Comparison of ENCODE assay signal across 8 cellular contexts in genomic region chr1:219385786-219386427, GRCh38.
DNase-seq lines count a peak whose midpoint lies in the region; ATAC-seq and TF ChIP-seq lines count a peak whose summit lies in the region.

No MANE protein-coding gene starts in this region.

- H3K27ac ChIP-seq in heart right ventricle (no peak overlapping the region), smooth muscle cell (ENCODE audit: low read depth) (no peak overlapping the region)

- H2AFZ ChIP-seq in smooth muscle cell (ENCODE audit: low read depth): no peak overlapping the region

- no peaks in the 10 kb centered on the region for H3K79me2 ChIP-seq in smooth muscle cell (ENCODE audit: low read depth)

- no peaks in the 10 kb centered on the region for H4K20me1 ChIP-seq in smooth muscle cell (ENCODE audit: low read depth)

- no peaks in the 10 kb centered on the region for H3F3A ChIP-seq in smooth muscle cell (ENCODE audit: low read depth)

- intact Hi-C loops in heart right ventricle (cut with DNase I): no loop called here

- H3K4me3 ChIP-seq in heart right ventricle (no peak overlapping the region), smooth muscle cell (no peak overlapping the region)

- H3K36me3 ChIP-seq in heart right ventricle: no peaks in the 10 kb centered on the region
- no peaks in the 10 kb centered on the region for H3K36me3 ChIP-seq in smooth muscle cell (ENCODE audit: low read depth)

- 72 to 86% methylated on average over 3 of the region's 3 CpGs for WGBS in heart right ventricle, 2 donors
- 35% methylated on average over 3 of the region's 3 CpGs for WGBS in smooth muscle cell (ENCODE audit: low lambda C conversion rate)

- H3K4me2 ChIP-seq in smooth muscle cell: no peak overlapping the region

- H3K4me1 ChIP-seq in heart right ventricle (peaks cover 0 to 5% (median 0%) of the 10 kb centered on the region in 9 donors), smooth muscle cell (ENCODE audit: low read depth) (no peaks in the 10 kb centered on the region)

- ATAC-seq in GM19351 (IDR thresholded peaks at IDR 0.05; ENCODE audit: unreplicated experiment) (peak; percentile 97), HG03175 (IDR thresholded peaks at IDR 0.05; ENCODE audit: unreplicated experiment) (peak; percentile 95), heart right ventricle (peak in 7 of 8 donors; percentile 33 to 74 (median 67))

- no peak overlapping the region for H3K9ac ChIP-seq in smooth muscle cell (ENCODE audit: low read depth)

- H3K9me3 ChIP-seq in heart right ventricle (no peaks in the 10 kb centered on the region), smooth muscle cell (replicated peaks; ENCODE audit: low read depth) (no peaks in the 10 kb centered on the region)

- TF ChIP-seq CTCF in heart right ventricle (IDR thresholded peaks at IDR 0.05) (peak; percentile 26 to 73 (median 65)), smooth muscle cell (IDR thresholded peaks at IDR 0.05; ENCODE audit: borderline replicate concordance, insufficient read depth, poor library complexity, severe bottlenecking) (peak; percentile 59)

- DNase-seq in DMS153 treated with DMSO at 0.1 percent for 48 hours (lab: John Stamatoyannopoulos, UW; ENCODE audit: unreplicated experiment) (peak; percentile 59), NCI-H2171 (lab: John Stamatoyannopoulos, UW) (peak; percentile 13), heart right ventricle (peak in 1 of 2 donors; percentile 48), smooth muscle cell (lab: John Stamatoyannopoulos, UW; ENCODE audit: unreplicated experiment) (no peak), occipital lobe (lab: John Stamatoyannopoulos, UW) (no peak)
- peak; percentile 35 to 49 for DNase-seq in activated T-cell treated with anti-CD3 and anti-CD28 coated beads, Interleukin-2, amount 50 U/mL, for 48 hours

- H3K27me3 ChIP-seq in heart right ventricle (no peaks in the 10 kb centered on the region), smooth muscle cell (ENCODE audit: low read depth) (no peaks in the 10 kb centered on the region)

Comparison
In these comparisons a context has a peak if more than half of its experiments do, and no peak if none do; other contexts are left out.
1. DNase-seq: peak in DMS153 treated with DMSO at 0.1 percent for 48 hours (single experiment), NCI-H2171 (single experiment) and activated T-cell treated with anti-CD3 and anti-CD28 coated beads, Interleukin-2, amount 50 U/mL, for 48 hours (2 of 2); none in smooth muscle cell (single experiment) and occipital lobe (single experiment).
2. Peak in every context shown above with its lines, with median percentiles within 50 percentile points of each other: ATAC-seq.